12 cellular contexts compared by ENCODE assay signal in the genomic region with DNA sequence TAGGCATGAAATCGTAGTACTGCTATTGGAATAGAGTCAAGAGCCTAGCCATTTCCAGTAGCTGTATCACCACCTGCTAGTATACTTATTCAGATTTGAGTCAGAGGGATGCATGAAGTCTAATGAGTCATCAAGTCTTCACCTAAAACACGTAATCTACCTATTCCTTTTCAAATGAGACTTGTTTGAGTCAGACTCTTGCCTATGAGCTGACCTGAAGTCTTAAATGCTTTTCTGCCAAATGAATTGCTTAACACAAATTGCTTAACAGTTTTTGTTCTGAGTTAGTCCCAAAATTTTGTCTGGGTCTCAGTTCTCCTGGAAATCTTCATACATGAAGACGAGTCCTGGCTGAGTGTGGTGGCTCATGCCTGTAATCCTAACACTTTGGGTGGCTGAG.
DNase-seq lines count a peak whose midpoint lies in the region; ATAC-seq and TF ChIP-seq lines count a peak whose summit lies in the region.
"Had no signal": no experiment of that assay in that cellular context is flagged by ENCODE, and none has a peak within 500 bp of the region (broad histone marks: within the 10 kb centered on the region; RNA-seq: fewer than 3 reads in every experiment).

No MANE protein-coding gene starts in this region.

- dilution Hi-C loops in mammary epithelial cell (cut with HindIII; ENCODE audit: low sequenced_read_pairs) = no loop called here

- intact Hi-C loops in mammary epithelial cell (cut with micrococcal nuclease) = no loop called here

- no peaks in the 10 kb centered on the region for H4K20me1 ChIP-seq in mammary epithelial cell (ENCODE audit: insufficient read depth, low read length)

- peaks cover 24% of the 10 kb centered on the region for H3K4me1 ChIP-seq in mammary epithelial cell (ENCODE audit: insufficient read depth, low read length)
- H3K4me1 ChIP-seq: lower lobe of right lung, SJSA1 had no signal

- ATAC-seq in HG02610 (IDR thresholded peaks at IDR 0.05; ENCODE audit: unreplicated experiment) (peak; percentile 72), GM19455 (IDR thresholded peaks at IDR 0.05; ENCODE audit: unreplicated experiment) (no peak), GM21825 (IDR thresholded peaks at IDR 0.05; ENCODE audit: unreplicated experiment) (no peak)

- BruUV-seq in mammary epithelial cell (replicated peaks; lab: Mats Ljungman, UMichigan) = no TSS peak

- no peaks in the 10 kb centered on the region for H3K9me3 ChIP-seq in mammary epithelial cell (replicated peaks; ENCODE audit: insufficient read depth, low read length)
- H3K9me3 ChIP-seq: lower lobe of right lung, SJSA1 had no signal

- no peak overlapping the region for H2AFZ ChIP-seq in mammary epithelial cell (ENCODE audit: low read depth, low read length)

- CTCF ChIA-PET in mammary epithelial cell (lab: Charles Lee; ENCODE audit: low non-redundant PET) = no interaction called here

- in situ Hi-C loops in mammary epithelial cell (cut with MboI; ENCODE audit: low sequenced_read_pairs in 2 of 2) = no loop called here
- in situ Hi-C loops in ACHN (cut with HindIII; ENCODE audit: low pct_ligation_motif_present, low pct_unique_long_range_greater_than_20kb, low sequenced_read_pairs) = no loop called here

- no peaks in the 10 kb centered on the region for H3K36me3 ChIP-seq in mammary epithelial cell (ENCODE audit: insufficient read depth, low read length)
- H3K36me3 ChIP-seq: lower lobe of right lung, SJSA1 had no signal

- H3K79me2 ChIP-seq in mammary epithelial cell (ENCODE audit: insufficient read depth, low read length) = no peaks in the 10 kb centered on the region

- WGBS in mammary epithelial cell (ENCODE audit: low coverage, missing lambda C conversion rate) = 0% methylated on average over 3 of the region's 3 CpGs

- H3K27ac ChIP-seq in mammary epithelial cell (ENCODE audit: insufficient read depth, low read depth, low read length) = peak overlapping the region; percentile 65
- H3K27ac ChIP-seq: lower lobe of right lung, SJSA1 had no signal

- no peak for TF ChIP-seq CTCF in mammary epithelial cell (conservative IDR thresholded peaks at IDR 0.05 in 1 of 2, IDR thresholded peaks at IDR 0.05 in 1 of 2; ENCODE audit: extremely low read depth in 1 of 2, insufficient read depth in 1 of 2, low read depth in 1 of 2, low read length in 2 of 2)

- H3K4me3 ChIP-seq in mammary epithelial cell (replicated peaks in 1 of 3; ENCODE audit: insufficient read depth in 1 of 3, low read depth in 2 of 3, low read length in 3 of 3) = no peak overlapping the region
- H3K4me3 ChIP-seq: lower lobe of right lung, SJSA1 had no signal

- DNase-seq in AG20443 (ENCODE audit: low spot score) (peak; percentile 20), mammary epithelial cell (peak; percentile 96), kidney tubule cell (ENCODE audit: low spot score) (peak; percentile 94), ACHN (no peak), SHP77 treated with DMSO at 0.1 percent for 48 hours (lab: John Stamatoyannopoulos, UW) (no peak)
- DNase-seq: lower lobe of right lung, NCI-H1092, NCI-H510A treated with DMSO at 0.1 percent for 48 hours had no signal

- no peak overlapping the region for H3K9ac ChIP-seq in mammary epithelial cell (ENCODE audit: insufficient read depth, low read length)

- H3K4me2 ChIP-seq in mammary epithelial cell (ENCODE audit: insufficient read depth, low read depth, low read length) = peak overlapping the region; percentile 42

- H3K27me3 ChIP-seq in mammary epithelial cell (ENCODE audit: insufficient read depth, low read length) = no peaks in the 10 kb centered on the region
- H3K27me3 ChIP-seq: SJSA1 had no signal

Comparison
In these comparisons a context has a peak if more than half of its experiments do, and no peak if none do; other contexts are left out.
1. DNase-seq: peak in AG20443 (single experiment), mammary epithelial cell (single experiment) and kidney tubule cell (single experiment); none in ACHN (single experiment) and SHP77 treated with DMSO at 0.1 percent for 48 hours (single experiment).